16 cellular contexts compared by ENCODE assay signal in the genomic region with DNA sequence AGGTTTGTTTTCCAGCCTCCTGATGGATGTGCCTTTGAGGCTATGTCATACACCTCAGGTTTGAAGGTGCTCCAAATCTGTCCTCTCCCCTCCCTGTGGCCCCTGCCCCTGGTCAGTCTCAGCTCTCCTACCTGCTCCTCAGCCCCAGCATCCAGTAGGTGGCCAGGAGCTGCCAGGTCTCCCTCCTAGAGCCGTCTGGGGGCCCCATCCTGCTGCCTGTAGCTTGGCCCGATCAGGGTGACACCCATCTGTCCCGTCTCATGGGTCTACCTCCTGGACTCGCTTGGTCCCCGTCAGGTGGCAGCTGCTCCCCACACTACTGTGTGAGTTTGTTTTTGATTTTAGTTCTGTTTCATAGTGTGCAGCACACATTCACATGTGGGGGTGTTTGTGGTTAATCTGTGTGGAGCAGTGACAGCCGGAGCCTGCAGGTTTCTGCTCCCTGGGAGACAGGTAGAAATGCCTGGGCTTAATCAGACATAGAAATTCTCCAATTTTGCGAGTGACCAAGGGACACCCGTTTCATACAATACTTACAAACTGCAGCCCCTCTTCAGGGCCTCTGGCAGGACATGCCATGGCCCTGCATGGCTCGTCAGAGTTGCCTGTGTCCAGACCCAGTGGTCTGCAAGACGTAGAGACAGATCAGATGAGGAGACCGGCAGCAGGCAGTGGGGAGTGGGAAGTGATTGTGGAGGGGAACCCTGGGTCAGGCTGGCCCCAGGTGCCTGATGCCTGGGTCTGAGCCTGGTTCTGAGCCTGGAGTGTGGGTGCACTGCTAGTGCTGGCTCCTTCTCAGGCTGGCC. TPM values are rescaled to one million over a fixed set of nuclear protein-coding genes. Genes with fewer than 3 reads are reported as not detected.
DNase-seq lines count a peak whose midpoint lies in the region; FAIRE-seq and TF ChIP-seq lines count a peak whose summit lies in the region.
"Had no signal": no experiment of that assay in that cellular context is flagged by ENCODE, and none has a peak within 500 bp of the region (broad histone marks: within the 10 kb centered on the region; RNA-seq: fewer than 3 reads in every experiment).

No MANE protein-coding gene starts in this region.

- no peak overlapping the region for H3K27ac ChIP-seq in right atrium auricular region
- no peak overlapping the region for H3K27ac ChIP-seq in left ventricle myocardium inferior (replicated peaks)
- no peak overlapping the region for H3K27ac ChIP-seq in kidney (ENCODE audit: low read depth in 2 of 2, low read length in 2 of 2)
- H3K27ac ChIP-seq in vagina = no peak overlapping the region
- H3K27ac ChIP-seq: GM23248, HL-60 had no signal

- FAIRE-seq in kidney (lab: Jason Lieb, UNC) = no peak
- FAIRE-seq: D721Med, K562 had no signal

- H3K4me1 ChIP-seq in right atrium auricular region (no peaks in the 10 kb centered on the region), left ventricle myocardium inferior (no peaks in the 10 kb centered on the region), kidney (ENCODE audit: control insufficient read depth in 1 of 2, insufficient read depth in 1 of 2, low read depth in 1 of 2, low read length in 2 of 2) (no peaks in the 10 kb centered on the region), vagina (no peaks in the 10 kb centered on the region)

- no peaks in the 10 kb centered on the region for H3K27me3 ChIP-seq in right atrium auricular region
- peaks cover 13% of the 10 kb centered on the region for H3K27me3 ChIP-seq in left ventricle myocardium inferior (ENCODE audit: low read depth)
- no peaks in the 10 kb centered on the region for H3K27me3 ChIP-seq in vagina

- TF ChIP-seq CTCF in right atrium auricular region (IDR thresholded peaks at IDR 0.05) (no peak), left ventricle myocardium inferior (IDR thresholded peaks at IDR 0.05; ENCODE audit: borderline replicate concordance) (no peak), kidney (IDR thresholded peaks at IDR 0.05; ENCODE audit: borderline replicate concordance, extremely low read depth, insufficient read depth) (no peak), vagina (IDR thresholded peaks at IDR 0.05) (no peak)

- peak; percentile 47 for DNase-seq in right atrium auricular region (ENCODE audit: low spot score)
- DNase-seq in left ventricle myocardium inferior = no peak
- DNase-seq in kidney = peak; percentile 52
- peak; percentile 45 for DNase-seq in posterior vena cava (ENCODE audit: low spot score)
- peak; percentile 70 to 84 for DNase-seq in vagina (ENCODE audit: extremely low spot score in 2 of 2)
- DNase-seq in NCI-H146 treated with DMSO at 0.1 percent for 48 hours (lab: John Stamatoyannopoulos, UW; ENCODE audit: unreplicated experiment) = no peak
- no peak for DNase-seq in NCI-H82 (lab: John Stamatoyannopoulos, UW)
- no peak for DNase-seq in GDM1 (lab: John Stamatoyannopoulos, UW)
- DNase-seq: ACHN; CD4-positive, alpha-beta memory T cell; DND-41; GM23248; NCI-H146 had no signal

- TF ChIP-seq POLR2A in vagina (IDR thresholded peaks at IDR 0.05) = no peak

- H3K9me3 ChIP-seq in right atrium auricular region (no peaks in the 10 kb centered on the region), left ventricle myocardium inferior (replicated peaks) (no peaks in the 10 kb centered on the region), kidney (ENCODE audit: control insufficient read depth in 1 of 2, low read length in 2 of 2) (no peaks in the 10 kb centered on the region), vagina (no peaks in the 10 kb centered on the region)

- intact Hi-C loops in left ventricle myocardium inferior (cut with micrococcal nuclease) (no loop called here), kidney (cut with DNase I) (no loop called here), posterior vena cava (cut with DNase I) (no loop called here), vagina (cut with DNase I) (no loop called here)

- H3K4me3 ChIP-seq in right atrium auricular region (no peak overlapping the region), left ventricle myocardium inferior (no peak overlapping the region), kidney (ENCODE audit: low read length in 2 of 2) (no peak overlapping the region), vagina (no peak overlapping the region)
- H3K4me3 ChIP-seq: GM23248, K562 had no signal

- H3K36me3 ChIP-seq in right atrium auricular region (no peaks in the 10 kb centered on the region), left ventricle myocardium inferior (no peaks in the 10 kb centered on the region), kidney (ENCODE audit: control insufficient read depth in 1 of 2, insufficient read depth in 2 of 2, low read length in 2 of 2) (no peaks in the 10 kb centered on the region), vagina (no peaks in the 10 kb centered on the region)

- H3K9ac ChIP-seq in kidney (ENCODE audit: low read length in 2 of 2) = no peak overlapping the region
- H3K9ac ChIP-seq: GM23248 had no signal

RNA-seq across cellular contexts. Expression of gene ADCY1, which starts 17.1 kb away (rescaled TPM):
- 1 to 10 TPM; 2.4 to 3.2 TPM for total RNA-seq in right atrium auricular region
- total RNA-seq in left ventricle myocardium inferior = 2.8 TPM
- total RNA-seq in kidney = 3.7 TPM
- 2.9 TPM for polyA plus RNA-seq in kidney (ENCODE audit: insufficient read depth, low read depth, low replicate concordance)
- total RNA-seq in posterior vena cava = 10 to 100 TPM; 13.7 to 14.7 TPM
- total RNA-seq in vagina = 2.5 TPM
- total RNA-seq: CD4-positive, alpha-beta memory T cell had no signal
- polyA plus RNA-seq: GM23248 had no signal

Comparison
In these comparisons a context has a peak if more than half of its experiments do, and no peak if none do; other contexts are left out.
1. DNase-seq: peak in right atrium auricular region (single experiment), kidney (single experiment), posterior vena cava (single experiment) and vagina (2 of 2); none in left ventricle myocardium inferior (single experiment), NCI-H146 treated with DMSO at 0.1 percent for 48 hours (single experiment), NCI-H82 (single experiment) and GDM1 (single experiment).